In genomic region chr3:126476166-126476975, GRCh38 we compare ENCODE assay signal across 8 cellular contexts. TPM values are rescaled to one million over a fixed set of nuclear protein-coding genes. Genes with fewer than 3 reads are reported as not detected.
DNase-seq lines count a peak whose midpoint lies in the region; ATAC-seq and TF ChIP-seq lines count a peak whose summit lies in the region.

No MANE protein-coding gene starts in this region.

- H3K9me3 Mint-ChIP-seq in naive thymus-derived CD8-positive, alpha-beta T cell, result no peaks in the 10 kb centered on the region

- H3K27me3 ChIP-seq in esophagus squamous epithelium, result no peaks in the 10 kb centered on the region

- WGBS in esophagus squamous epithelium, 2 donors, result 41 to 47% methylated on average over 14 to 22 of the region's 63 CpGs

- peak overlapping the region; percentile 68 for H3K4me3 ChIP-seq in NB4 (ENCODE audit: low read depth, low read length)
- peak overlapping the region; percentile 45 to 92 (median 68) for H3K4me3 ChIP-seq in esophagus squamous epithelium

- H3K27ac Mint-ChIP-seq in naive thymus-derived CD8-positive, alpha-beta T cell, result peak overlapping the region; percentile 74 to 96 (median 91)

- peaks cover 0 to 5% (median 0%) of the 10 kb centered on the region in 3 donors for H3K36me3 ChIP-seq in esophagus squamous epithelium

- no peaks in the 10 kb centered on the region for H3K9me3 ChIP-seq in esophagus squamous epithelium

- H3K36me3 Mint-ChIP-seq in naive thymus-derived CD8-positive, alpha-beta T cell, result peaks cover 0 to 22% (median under 1%) of the 10 kb centered on the region in 3 donors

- POLR2A ChIA-PET in naive thymus-derived CD8-positive, alpha-beta T cell (lab: Charles Lee), result interaction anchor here (0.5 to 1.5 kb wide), 6 partner anchors 21 to 1569 kb away, joined by 3 to 4 read pairs (median 3); partner anchors contain the start of genes MCM2 and SNX4

- TF ChIP-seq POLR2A in NB4 (IDR thresholded peaks at IDR 0.05; ENCODE audit: extremely low read depth, insufficient read length), result no peak
- TF ChIP-seq POLR2A in esophagus squamous epithelium (IDR thresholded peaks at IDR 0.05), result no peak

- DNase-seq in NK-92 treated with Interleukin-12 subunit alpha and Interleukin-12 subunit beta, amount 100 ng/mL, for 24 hours (lab: John Stamatoyannopoulos, UW), result peak; percentile 25
- DNase-seq in NK-92 (lab: John Stamatoyannopoulos, UW; ENCODE audit: unreplicated experiment) (no peak), NB4 (ENCODE audit: low read depth) (peak; percentile 67), esophagus squamous epithelium (lab: John Stamatoyannopoulos, UW) (peak; percentile 36), NCI-H1694 (lab: John Stamatoyannopoulos, UW) (no peak)
- peak in 5 of 10 donors; percentile 19 to 71 (median 60) for DNase-seq in naive thymus-derived CD8-positive, alpha-beta T cell

- TF ChIP-seq CTCF in NB4 (IDR thresholded peaks at IDR 0.05; ENCODE audit: low read depth, low read length), result no peak
- no peak for TF ChIP-seq CTCF in esophagus squamous epithelium (IDR thresholded peaks at IDR 0.05)

- peaks cover 35 to 47% (median 36%) of the 10 kb centered on the region in 3 donors for H3K4me1 ChIP-seq in esophagus squamous epithelium

- H3K27ac ChIP-seq in esophagus squamous epithelium, result peak overlapping the region; percentile 86 to 99 (median 94)

- intact Hi-C loops in esophagus squamous epithelium (cut with DNase I), result no loop called here

- ATAC-seq in HG02588 (IDR thresholded peaks at IDR 0.05; ENCODE audit: unreplicated experiment), result peak; percentile 28
- ATAC-seq in activated CD4-positive, CD25-positive, alpha-beta regulatory T cell treated with anti-CD3 and anti-CD28 coated beads, Interleukin-2, amount 50 U/mL, for 24 hours, result peak; percentile 31 to 32
- peak; percentile 44 for ATAC-seq in naive thymus-derived CD8-positive, alpha-beta T cell

- peak overlapping the region; percentile 73 to 93 (median 88) for H3K4me3 Mint-ChIP-seq in naive thymus-derived CD8-positive, alpha-beta T cell

- peaks cover 23 to 39% (median 39%) of the 10 kb centered on the region in 4 donors for H3K4me1 Mint-ChIP-seq in naive thymus-derived CD8-positive, alpha-beta T cell

- no peaks in the 10 kb centered on the region for H3K27me3 Mint-ChIP-seq in naive thymus-derived CD8-positive, alpha-beta T cell

RNA-seq across cellular contexts. Expression of gene ZXDC, which starts 0.7 kb away (rescaled TPM):
- total RNA-seq in esophagus squamous epithelium, result 10 to 100 TPM; 16.0 to 34.5 (median 27.3) TPM
- 10 to 100 TPM; 54.9 to 61.0 TPM for total RNA-seq in naive thymus-derived CD8-positive, alpha-beta T cell
- polyA plus RNA-seq in naive thymus-derived CD8-positive, alpha-beta T cell, result 10 to 100 TPM; 11.4 to 27.0 (median 18.3) TPM

RNA-seq across cellular contexts. Expression of gene UROC1, which starts 41.2 kb away (rescaled TPM):
- total RNA-seq in esophagus squamous epithelium, result not detected
- under 1 TPM; 0.10 to 0.11 TPM for total RNA-seq in naive thymus-derived CD8-positive, alpha-beta T cell
- under 1 TPM; 0.07 to 0.67 (median 0.21) TPM for polyA plus RNA-seq in naive thymus-derived CD8-positive, alpha-beta T cell

RNA-seq across cellular contexts. Expression of gene CHST13, which starts 47.6 kb away (rescaled TPM):
- total RNA-seq in esophagus squamous epithelium, result under 1 TPM in 2 of 4 donors, not detected in 2; 0.23 to 0.95 TPM
- not detected for total RNA-seq in naive thymus-derived CD8-positive, alpha-beta T cell
- polyA plus RNA-seq in naive thymus-derived CD8-positive, alpha-beta T cell, result under 1 TPM in 1 of 3 donors, not detected in 2; 0.14 TPM

Comparison
In these comparisons a context has a peak if more than half of its experiments do, and no peak if none do; other contexts are left out.
1. DNase-seq: peak in NK-92 treated with Interleukin-12 subunit alpha and Interleukin-12 subunit beta, amount 100 ng/mL, for 24 hours (single experiment), NB4 (single experiment) and esophagus squamous epithelium (single experiment); none in NK-92 (single experiment) and NCI-H1694 (single experiment).
2. Peak in every context shown above with its lines, with median percentiles within 50 percentile points of each other: ATAC-seq.